In the genomic region with DNA sequence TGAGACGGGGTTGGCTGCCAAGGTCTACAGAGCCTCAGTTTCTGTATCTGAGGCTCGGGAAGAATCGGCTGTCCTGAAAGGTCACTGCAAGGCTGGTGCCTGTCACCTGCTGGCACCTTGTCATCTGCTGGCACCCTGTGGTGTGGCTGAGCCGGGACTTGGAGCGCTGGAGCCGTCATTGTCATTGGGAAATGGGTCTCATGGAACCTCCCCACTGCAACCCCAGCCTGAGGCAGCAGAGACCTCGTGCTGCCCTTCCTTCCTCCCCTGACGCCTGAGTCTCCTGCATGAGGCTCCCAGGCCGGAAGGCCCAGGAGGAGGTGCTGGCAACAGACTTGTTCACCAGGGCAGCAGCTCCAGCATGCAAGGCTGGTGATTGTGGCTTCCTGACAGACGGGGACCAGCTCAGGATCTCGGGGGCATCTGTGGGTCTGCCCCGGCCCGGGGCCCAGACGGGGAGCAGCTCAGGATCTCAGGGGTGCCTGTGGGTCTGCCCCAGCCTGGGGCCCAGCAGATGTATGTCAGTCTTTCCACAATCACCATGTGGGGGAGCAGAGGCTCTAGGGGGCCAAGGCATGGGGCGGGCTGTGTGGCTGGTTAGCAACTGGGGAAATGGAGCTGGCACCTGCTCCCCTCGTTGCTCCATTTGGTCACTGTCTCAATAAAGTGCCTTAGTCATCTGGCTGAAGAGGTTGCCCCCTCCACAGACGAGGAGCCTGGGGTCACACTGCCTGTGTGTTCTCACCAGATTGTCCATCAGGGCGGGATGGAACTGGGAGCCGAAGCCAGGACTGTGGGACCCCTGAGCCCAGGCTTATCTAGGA, we compare ENCODE assay signal across 26 cellular contexts.
A peak's percentile ranks its signal among the peaks of the same experiment; 100 is the strongest.
DNase-seq lines count a peak whose midpoint lies in the region; ATAC-seq and TF ChIP-seq lines count a peak whose summit lies in the region.
"Had no signal": no experiment of that assay in that cellular context is flagged by ENCODE, and none has a peak within 500 bp of the region (broad histone marks: within the 10 kb centered on the region; RNA-seq: fewer than 3 reads in every experiment).

No MANE protein-coding gene starts in this region.

- in situ Hi-C loops in GM13976 (cut with MboI; ENCODE audit: low sequenced_read_pairs, unreplicated experiment): no loop called here

- no peaks in the 10 kb centered on the region for H3K36me3 ChIP-seq in spleen

- peaks cover 0 to 47% (median 0%) of the 10 kb centered on the region in 7 donors for H3K27me3 ChIP-seq in spleen (replicated peaks in 1 of 7)

- peak; percentile 14 for DNase-seq in NCI-H510A treated with DMSO at 0.1 percent for 48 hours (lab: John Stamatoyannopoulos, UW)
- no peak for DNase-seq in NCI-H510A (lab: John Stamatoyannopoulos, UW)
- peak; percentile 18 for DNase-seq in GM13976 (ENCODE audit: low spot score)
- DNase-seq in left lobe of liver (ENCODE audit: low spot score): no peak
- DNase-seq in spleen: peak; percentile 43
- no peak for DNase-seq in amniotic stem cell (lab: John Stamatoyannopoulos, UW)
- DNase-seq in NK-92 treated with Interleukin-12 subunit alpha and Interleukin-12 subunit beta, amount 100 ng/mL, for 24 hours (lab: John Stamatoyannopoulos, UW): no peak
- DNase-seq: 8988T; ACHN; CD4-positive, CD25-positive, alpha-beta regulatory T cell; DMS53; GOT3; HCEC 1CT; NCI-H1048; NCI-H1417; NCI-H187; NCI-H2081 treated with DMSO at 0.1 percent for 48 hours; NCI-H2171 treated with DMSO at 0.1 percent for 48 hours; NCI-H345; NCI-H526; NCI-H82; RPMI8226; SHP77 treated with DMSO at 0.1 percent for 48 hours had no signal

- no peaks in the 10 kb centered on the region for H3K9me3 ChIP-seq in spleen

- 54 to 67% (median 61%) methylated on average over 12 to 19 of the region's 19 CpGs for WGBS in spleen, 5 donors

- TF ChIP-seq CTCF in GM13976 (IDR thresholded peaks at IDR 0.05; ENCODE audit: borderline replicate concordance, control extremely low read depth, extremely low read depth, insufficient read depth, missing control alignments) (no peak), spleen (IDR thresholded peaks at IDR 0.05 in 8 of 11, conservative IDR thresholded peaks at IDR 0.05 in 3 of 11) (no peak)

- H3K27ac ChIP-seq in spleen: no peak overlapping the region
- H3K27ac ChIP-seq: HL-60, SK-N-MC had no signal

- no peak for TF ChIP-seq POLR2A in spleen (IDR thresholded peaks at IDR 0.05)

- H3K4me3 ChIP-seq in spleen: no peak overlapping the region
- H3K4me3 ChIP-seq: SK-N-MC had no signal

- ATAC-seq in left lobe of liver: peak; percentile 16
- no peak for ATAC-seq in HG03378 (IDR thresholded peaks at IDR 0.05; ENCODE audit: unreplicated experiment)

- intact Hi-C loops in spleen (cut with DNase I; ENCODE audit: low total_unique reads): no loop called here

- H3K4me1 ChIP-seq in spleen: no peaks in the 10 kb centered on the region

Comparison
In these comparisons a context has a peak if more than half of its experiments do, and no peak if none do; other contexts are left out.
1. DNase-seq: peak in NCI-H510A treated with DMSO at 0.1 percent for 48 hours (single experiment), GM13976 (single experiment) and spleen (single experiment); none in NCI-H510A (single experiment), left lobe of liver (single experiment), amniotic stem cell (single experiment) and NK-92 treated with Interleukin-12 subunit alpha and Interleukin-12 subunit beta, amount 100 ng/mL, for 24 hours (single experiment).